Comparison of ENCODE assay signal across 1 cellular context in genomic region chr20:35901193-35901592, GRCh38.
TF ChIP-seq lines count a peak whose summit lies in the region.
"Not testable (repeated sequence)": the region's sequence is repeated elsewhere in the genome, so short reads cannot be mapped to it uniquely, and the experiment has no call there.

No MANE protein-coding gene starts in this region.

TF ChIP-seq in K562, 482 proteins besides CTCF, POLR2A, EP300 and RAD21:
- TF ChIP-seq MAFF (IDR thresholded peaks at IDR 0.05; ENCODE audit: low read length) (peak; percentile 55; the same call in 1 of the 2 replicates), MAFK (IDR thresholded peaks at IDR 0.05; ENCODE audit: low read length) (peak; percentile 37; the same call in 1 of the 2 replicates), MAFG (tag; conservative IDR thresholded peaks at IDR 0.05) (peak; percentile 90), ZNF316 (IDR thresholded peaks at IDR 0.05) (peak; percentile 96), CEBPG (CRISPR knock-in tag; IDR thresholded peaks at IDR 0.05) (0 out of 2 replicates have a peak, but pooled peaks have one; percentile 29), ZNF384 (IDR thresholded peaks at IDR 0.05; ENCODE audit: low read depth, low read length) (peak; percentile 75), GABPB1 (CRISPR knock-in tag; IDR thresholded peaks at IDR 0.05) (0 out of 2 replicates have a peak, but pooled peaks have one; percentile 20), C11orf30 (IDR thresholded peaks at IDR 0.05; ENCODE audit: low read depth) (peak; percentile 92), BACH1 (tag; IDR thresholded peaks at IDR 0.05) (peak; percentile 78), ARID1B (IDR thresholded peaks at IDR 0.05) (peak; percentile 32; the same call in 1 of the 2 replicates), CXXC5 (CRISPR knock-in tag; IDR thresholded peaks at IDR 0.05) (0 out of 2 replicates have a peak, but pooled peaks have one; percentile 7), NFE2 (IDR thresholded peaks at IDR 0.05; ENCODE audit: low read depth) (peak; percentile 87), BCOR (IDR thresholded peaks at IDR 0.05) (peak; percentile 51; the same call in 1 of the 2 replicates), DPF2 (IDR thresholded peaks at IDR 0.05) (peak; percentile 47)
- TF ChIP-seq CEBPG (tag; conservative IDR thresholded peaks at IDR 0.05 in 1 of 2, IDR thresholded peaks at IDR 0.05 in 1 of 2), result not testable (repeated sequence)
